13 cellular contexts compared by ENCODE assay signal in the genomic region with DNA sequence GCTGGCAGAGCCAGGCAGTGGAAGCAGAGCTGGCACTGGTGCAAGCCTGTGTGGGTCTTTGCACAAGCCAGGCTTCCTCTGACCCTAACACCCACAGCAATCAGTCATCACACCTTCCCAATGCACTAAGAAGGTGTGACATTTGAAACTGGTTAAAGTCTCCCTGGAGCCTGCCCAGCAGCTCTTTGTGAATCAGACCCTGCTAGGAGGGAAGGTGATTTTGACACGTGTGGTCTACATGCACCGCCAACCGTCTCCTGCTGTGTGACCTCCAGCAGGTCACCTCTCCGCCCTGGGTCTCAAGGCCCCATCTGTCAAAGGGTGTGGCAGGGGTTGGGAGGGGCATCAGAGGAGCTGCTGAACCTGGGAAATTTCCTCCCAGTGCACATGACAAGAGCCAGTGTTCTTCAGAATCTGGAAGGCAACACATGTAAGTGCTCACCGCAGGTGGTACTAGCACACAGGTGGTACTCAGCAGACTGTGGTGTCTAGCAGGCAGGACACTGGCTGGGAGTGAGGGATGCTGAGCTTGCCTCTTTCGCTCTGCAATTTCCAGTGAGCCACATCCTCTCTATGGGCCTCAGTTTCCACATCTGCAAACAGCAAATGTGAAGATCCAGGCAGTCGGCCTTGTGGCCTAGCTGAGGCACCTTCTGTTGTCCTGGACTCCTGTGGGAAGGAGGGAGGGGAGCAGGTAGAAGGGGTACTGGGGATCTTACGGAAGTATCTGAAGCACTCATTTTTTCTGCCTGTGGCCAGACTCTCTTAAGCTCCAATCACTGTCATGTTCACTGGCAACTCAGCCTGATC.
DNase-seq lines count a peak whose midpoint lies in the region; ATAC-seq, FAIRE-seq and TF ChIP-seq lines count a peak whose summit lies in the region.
"Had no signal": no experiment of that assay in that cellular context is flagged by ENCODE, and none has a peak within 500 bp of the region (broad histone marks: within the 10 kb centered on the region; RNA-seq: fewer than 3 reads in every experiment).

No MANE protein-coding gene starts in this region.

- H3K9ac ChIP-seq in HepG2 (ENCODE audit: insufficient read depth, low read depth, low read length), result no peak overlapping the region

- no peak for TF ChIP-seq POLR2A in right lobe of liver (IDR thresholded peaks at IDR 0.05)
- no peak for TF ChIP-seq POLR2A in HepG2 (IDR thresholded peaks at IDR 0.05; ENCODE audit: insufficient read depth in 1 of 2, low read depth in 2 of 2, low read length in 2 of 2)
- TF ChIP-seq POLR2A in erythroblast (IDR thresholded peaks at IDR 0.05; ENCODE audit: low read length), result no peak

- H3K27me3 ChIP-seq in right lobe of liver (no peaks in the 10 kb centered on the region), HepG2 (ENCODE audit: control insufficient read depth in 1 of 2, insufficient read depth in 2 of 2, low read length in 2 of 2) (peaks cover 6 to 46% of the 10 kb centered on the region in 2 experiments; a peak in 4 of 5 replicates), aorta (ENCODE audit: control insufficient read depth in 1 of 2, insufficient read depth in 2 of 2, low read length in 1 of 2) (no peaks in the 10 kb centered on the region), MG63 (no peaks in the 10 kb centered on the region)

- H3K27ac ChIP-seq in right lobe of liver, result no peak overlapping the region
- H3K27ac ChIP-seq in HepG2 (ENCODE audit: extremely low read length, insufficient read depth, low read length), result no peak overlapping the region
- no peak overlapping the region for H3K27ac ChIP-seq in aorta (ENCODE audit: low read depth in 1 of 2, low read length in 2 of 2)
- H3K27ac ChIP-seq: psoas muscle had no signal

- no peaks in the 10 kb centered on the region for H4K20me1 ChIP-seq in HepG2 (ENCODE audit: insufficient read depth, low read length)

- H3K9me3 ChIP-seq in right lobe of liver (no peaks in the 10 kb centered on the region), HepG2 (ENCODE audit: low read length) (no peaks in the 10 kb centered on the region), aorta (ENCODE audit: control insufficient read depth, low read length) (no peaks in the 10 kb centered on the region), MG63 (no peaks in the 10 kb centered on the region)
- H3K9me3 ChIP-seq: psoas muscle had no signal

- CTCF ChIA-PET in HepG2 (lab: Yijun Ruan, JAX; ENCODE audit: low intra/inter-chr PET ratio, low total read pairs), result no interaction called here

- no peak overlapping the region for H3K4me2 ChIP-seq in HepG2 (ENCODE audit: low read depth, low read length)

- WGBS in right lobe of liver (ENCODE audit: insufficient coverage, low coverage, low lambda C conversion rate, missing lambda C conversion rate), result 60% methylated on average over 1 of the region's 8 CpGs
- WGBS in HepG2 (ENCODE audit: low lambda C conversion rate), result 32% methylated on average over 6 of the region's 8 CpGs
- WGBS in aorta, 2 donors, result 92% methylated on average over 8 of the region's 8 CpGs

- in situ Hi-C loops in HepG2 (cut with HindIII; ENCODE audit: extremely low pct_ligation_motif_present, low pct_unique_long_range_greater_than_20kb), result no loop called here

- FAIRE-seq in HepG2 (lab: Jason Lieb, UNC), result no peak

- TF ChIP-seq EP300 in HepG2 (IDR thresholded peaks at IDR 0.05; ENCODE audit: low read depth in 2 of 2, low read length in 2 of 2), result no peak
- TF ChIP-seq EP300 in HepG2 (CRISPR knock-in tag; IDR thresholded peaks at IDR 0.05; ENCODE audit: borderline replicate concordance), result no peak

- no peak for TF ChIP-seq RAD21 in HepG2 (CRISPR knock-in tag; IDR thresholded peaks at IDR 0.05)

- TF ChIP-seq CTCF in right lobe of liver (IDR thresholded peaks at IDR 0.05) (no peak), HepG2 (CRISPR knock-in tag; IDR thresholded peaks at IDR 0.05) (no peak)

- intact Hi-C loops in right lobe of liver (cut with DNase I) (no loop called here), HepG2 (cut with micrococcal nuclease; ENCODE audit: unreplicated experiment) (no loop called here), aorta (cut with DNase I) (no loop called here)

- ATAC-seq in right lobe of liver (peak in 3 of 4 donors; percentile 13 to 34 (median 33)), HepG2 (no peak), aorta (ENCODE audit: low FRiP score) (no peak)
- ATAC-seq: psoas muscle had no signal

- H3K4me1 ChIP-seq in right lobe of liver, result no peaks in the 10 kb centered on the region
- H3K4me1 ChIP-seq in HepG2 (ENCODE audit: insufficient read depth, low read length), result no peaks in the 10 kb centered on the region
- no peaks in the 10 kb centered on the region for H3K4me1 ChIP-seq in aorta (ENCODE audit: control insufficient read depth in 1 of 2, insufficient read depth in 2 of 2, low read length in 2 of 2)
- H3K4me1 ChIP-seq: psoas muscle had no signal

- no peak overlapping the region for H2AFZ ChIP-seq in HepG2 (ENCODE audit: low read length)

- POLR2A ChIA-PET in HepG2 (lab: Yijun Ruan, JAX), result no interaction called here

- H3K4me3 ChIP-seq in right lobe of liver, result no peak overlapping the region
- H3K4me3 ChIP-seq in HepG2 (replicated peaks in 1 of 3; ENCODE audit: insufficient read depth in 1 of 3, low read depth in 2 of 3, low read length in 3 of 3), result no peak overlapping the region
- H3K4me3 ChIP-seq in aorta (ENCODE audit: low read length in 2 of 2), result no peak overlapping the region
- H3K4me3 ChIP-seq in MG63, result no peak overlapping the region
- H3K4me3 ChIP-seq: psoas muscle had no signal

- BruUV-seq in HepG2 (replicated peaks; lab: Mats Ljungman, UMichigan), result no TSS peak

- H3K36me3 ChIP-seq in right lobe of liver, result no peaks in the 10 kb centered on the region
- no peaks in the 10 kb centered on the region for H3K36me3 ChIP-seq in HepG2 (replicated peaks in 1 of 2; ENCODE audit: control insufficient read depth in 1 of 2, insufficient read depth in 2 of 2, low read length in 2 of 2)
- H3K36me3 ChIP-seq in aorta (ENCODE audit: control insufficient read depth in 1 of 2, insufficient read depth in 2 of 2, low read length in 1 of 2), result no peaks in the 10 kb centered on the region
- H3K36me3 ChIP-seq in MG63, result no peaks in the 10 kb centered on the region

- DNase-seq in right lobe of liver, result no peak
- no peak for DNase-seq in HepG2 (ENCODE audit: low spot score)
- DNase-seq in NCI-H345 treated with DMSO at 0.1 percent for 48 hours (lab: John Stamatoyannopoulos, UW; ENCODE audit: unreplicated experiment), result peak; percentile 30
- peak; percentile 27 for DNase-seq in kidney tubule cell (ENCODE audit: low spot score)
- DNase-seq in aorta, result peak; percentile 32 to 37
- no peak for DNase-seq in MG63
- no peak for DNase-seq in AG08395 (ENCODE audit: low spot score)
- no peak for DNase-seq in erythroblast (lab: John Stamatoyannopoulos, UW)
- DNase-seq: activated B cell treated with CpG ODN at 0.5 μM for 24 hours, cerebellar nuclear complex, NCI-H774, substantia nigra had no signal

- no peaks in the 10 kb centered on the region for H3K79me2 ChIP-seq in HepG2 (ENCODE audit: insufficient read depth, low read length)

TF ChIP-seq in HepG2, 621 proteins besides CTCF, POLR2A, EP300 and RAD21 (continues in another document):
- TF ChIP-seq JUNB (CRISPR knock-in tag; IDR thresholded peaks at IDR 0.05; ENCODE audit: borderline replicate concordance), result no peak
- TF ChIP-seq, protein P1, sequence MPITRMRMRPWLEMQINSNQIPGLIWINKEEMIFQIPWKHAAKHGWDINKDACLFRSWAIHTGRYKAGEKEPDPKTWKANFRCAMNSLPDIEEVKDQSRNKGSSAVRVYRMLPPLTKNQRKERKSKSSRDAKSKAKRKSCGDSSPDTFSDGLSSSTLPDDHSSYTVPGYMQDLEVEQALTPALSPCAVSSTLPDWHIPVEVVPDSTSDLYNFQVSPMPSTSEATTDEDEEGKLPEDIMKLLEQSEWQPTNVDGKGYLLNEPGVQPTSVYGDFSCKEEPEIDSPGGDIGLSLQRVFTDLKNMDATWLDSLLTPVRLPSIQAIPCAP (CRISPR knock-in tag; IDR thresholded peaks at IDR 0.05; ENCODE audit: low read depth), result no peak
- TF ChIP-seq ZNF329 (CRISPR knock-in tag; IDR thresholded peaks at IDR 0.05; ENCODE audit: low read depth), result no peak
- no peak for TF ChIP-seq STAG1 (CRISPR knock-in tag; IDR thresholded peaks at IDR 0.05)
- TF ChIP-seq GATAD1 (CRISPR knock-in tag; IDR thresholded peaks at IDR 0.05), result no peak
- TF ChIP-seq, protein P2, sequence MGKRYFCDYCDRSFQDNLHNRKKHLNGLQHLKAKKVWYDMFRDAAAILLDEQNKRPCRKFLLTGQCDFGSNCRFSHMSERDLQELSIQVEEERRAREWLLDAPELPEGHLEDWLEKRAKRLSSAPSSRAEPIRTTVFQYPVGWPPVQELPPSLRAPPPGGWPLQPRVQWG (CRISPR knock-in tag; IDR thresholded peaks at IDR 0.05; ENCODE audit: borderline replicate concordance, low read depth), result no peak
- TF ChIP-seq HHEX (CRISPR knock-in tag; IDR thresholded peaks at IDR 0.05), result no peak
- TF ChIP-seq NAIF1 (CRISPR knock-in tag; IDR thresholded peaks at IDR 0.05; ENCODE audit: borderline replicate concordance), result no peak
- no peak for TF ChIP-seq SRSF9 (IDR thresholded peaks at IDR 0.05; ENCODE audit: borderline replicate concordance, insufficient read depth, low read depth, low read length, poor library complexity, severe bottlenecking)
- TF ChIP-seq, protein P3, sequence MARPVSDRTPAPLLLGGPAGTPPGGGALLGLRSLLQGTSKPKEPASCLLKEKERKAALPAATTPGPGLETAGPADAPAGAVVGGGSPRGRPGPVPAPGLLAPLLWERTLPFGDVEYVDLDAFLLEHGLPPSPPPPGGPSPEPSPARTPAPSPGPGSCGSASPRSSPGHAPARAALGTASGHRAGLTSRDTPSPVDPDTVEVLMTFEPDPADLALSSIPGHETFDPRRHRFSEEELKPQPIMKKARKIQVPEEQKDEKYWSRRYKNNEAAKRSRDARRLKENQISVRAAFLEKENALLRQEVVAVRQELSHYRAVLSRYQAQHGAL (CRISPR knock-in tag; IDR thresholded peaks at IDR 0.05; ENCODE audit: not compliant biosample characterization), result no peak
- TF ChIP-seq, protein P4, sequence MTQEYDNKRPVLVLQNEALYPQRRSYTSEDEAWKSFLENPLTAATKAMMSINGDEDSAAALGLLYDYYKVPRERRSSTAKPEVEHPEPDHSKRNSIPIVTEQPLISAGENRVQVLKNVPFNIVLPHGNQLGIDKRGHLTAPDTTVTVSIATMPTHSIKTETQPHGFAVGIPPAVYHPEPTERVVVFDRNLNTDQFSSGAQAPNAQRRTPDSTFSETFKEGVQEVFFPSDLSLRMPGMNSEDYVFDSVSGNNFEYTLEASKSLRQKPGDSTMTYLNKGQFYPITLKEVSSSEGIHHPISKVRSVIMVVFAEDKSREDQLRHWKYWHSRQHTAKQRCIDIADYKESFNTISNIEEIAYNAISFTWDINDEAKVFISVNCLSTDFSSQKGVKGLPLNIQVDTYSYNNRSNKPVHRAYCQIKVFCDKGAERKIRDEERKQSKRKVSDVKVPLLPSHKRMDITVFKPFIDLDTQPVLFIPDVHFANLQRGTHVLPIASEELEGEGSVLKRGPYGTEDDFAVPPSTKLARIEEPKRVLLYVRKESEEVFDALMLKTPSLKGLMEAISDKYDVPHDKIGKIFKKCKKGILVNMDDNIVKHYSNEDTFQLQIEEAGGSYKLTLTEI (CRISPR knock-in tag; conservative IDR thresholded peaks at IDR 0.05), result no peak
- TF ChIP-seq NFYB (CRISPR knock-in tag; IDR thresholded peaks at IDR 0.05), result no peak
- no peak for TF ChIP-seq MZF1 (CRISPR knock-in tag; IDR thresholded peaks at IDR 0.05; ENCODE audit: borderline replicate concordance)

Comparison
In these comparisons a context has a peak if more than half of its experiments do, and no peak if none do; other contexts are left out.
1. ATAC-seq: peak in right lobe of liver (3 of 4); none in HepG2 (single experiment) and aorta (single experiment).
2. DNase-seq: peak in NCI-H345 treated with DMSO at 0.1 percent for 48 hours (single experiment), kidney tubule cell (single experiment) and aorta (2 of 2); none in right lobe of liver (0 of 3), HepG2 (single experiment), MG63 (single experiment), AG08395 (single experiment) and erythroblast (0 of 2).